Comparison of ENCODE assay signal across 8 cellular contexts in genomic region chr12:98418357-98419075, GRCh38.
DNase-seq lines count a peak whose midpoint lies in the region; ATAC-seq and TF ChIP-seq lines count a peak whose summit lies in the region.

No MANE protein-coding gene starts in this region.

- H3K27ac ChIP-seq in SJCRH30 = peak overlapping the region; percentile 47
- peak overlapping the region in 2 of 4 donors; percentile 8 to 14 for H3K27ac ChIP-seq in gastrocnemius medialis

- intact Hi-C loops in gastrocnemius medialis (cut with DNase I; ENCODE audit: low total_unique reads) = no loop called here

- H3K4me1 ChIP-seq in SJCRH30 (peaks cover 23% of the 10 kb centered on the region), gastrocnemius medialis (peaks cover 11 to 15% of the 10 kb centered on the region in 2 donors)

- no peaks in the 10 kb centered on the region for H3K36me3 ChIP-seq in SJCRH30
- H3K36me3 ChIP-seq in gastrocnemius medialis = no peaks in the 10 kb centered on the region

- DNase-seq in SJCRH30 = peak; percentile 84 to 94
- peak; percentile 96 for DNase-seq in fibroblast of villous mesenchyme (ENCODE audit: low read depth)
- DNase-seq in gastrocnemius medialis = peak; percentile 29 to 76
- no peak for DNase-seq in NCI-H345 treated with DMSO at 0.1 percent for 48 hours (lab: John Stamatoyannopoulos, UW; ENCODE audit: unreplicated experiment)
- DNase-seq in activated CD4-positive, alpha-beta T cell treated with anti-CD3 and anti-CD28 coated beads, Interleukin-2, amount 50 U/mL, for 48 hours = no peak
- no peak for DNase-seq in middle frontal gyrus (ENCODE audit: extremely low spot score, low spot score)

- in situ Hi-C loops in gastrocnemius medialis (cut with MboI; ENCODE audit: low sequenced_read_pairs in 4 of 4) = no loop called here

- no peak for TF ChIP-seq POLR2A in gastrocnemius medialis (IDR thresholded peaks at IDR 0.05)

- H3K9me3 ChIP-seq in SJCRH30 (replicated peaks) (no peaks in the 10 kb centered on the region), gastrocnemius medialis (no peaks in the 10 kb centered on the region)

- peak; percentile 71 for ATAC-seq in GM19023 (IDR thresholded peaks at IDR 0.05; ENCODE audit: unreplicated experiment)
- ATAC-seq in HG03060 (IDR thresholded peaks at IDR 0.05; ENCODE audit: low read depth, unreplicated experiment) = peak; percentile 76
- ATAC-seq in gastrocnemius medialis = peak; percentile 47 to 67

- no peaks in the 10 kb centered on the region for H3K27me3 ChIP-seq in SJCRH30
- no peaks in the 10 kb centered on the region for H3K27me3 ChIP-seq in gastrocnemius medialis

- TF ChIP-seq CTCF in fibroblast of villous mesenchyme (IDR thresholded peaks at IDR 0.05; ENCODE audit: insufficient read depth, low read depth, low read length) (no peak), gastrocnemius medialis (IDR thresholded peaks at IDR 0.05 in 4 of 5, conservative IDR thresholded peaks at IDR 0.05 in 1 of 5) (no peak)

- H3K4me3 ChIP-seq in SJCRH30 (no peak overlapping the region), fibroblast of villous mesenchyme (ENCODE audit: low read depth, low read length) (peak overlapping the region; percentile 24), gastrocnemius medialis (no peak overlapping the region)

Comparison
In these comparisons a context has a peak if more than half of its experiments do, and no peak if none do; other contexts are left out.
1. DNase-seq: peak in SJCRH30 (2 of 2), fibroblast of villous mesenchyme (single experiment) and gastrocnemius medialis (2 of 2); none in NCI-H345 treated with DMSO at 0.1 percent for 48 hours (single experiment), activated CD4-positive, alpha-beta T cell treated with anti-CD3 and anti-CD28 coated beads, Interleukin-2, amount 50 U/mL, for 48 hours (0 of 2) and middle frontal gyrus (single experiment).
2. Peak in every context shown above with its lines, with median percentiles within 50 percentile points of each other: ATAC-seq.